ENCODE assay signal across 13 cellular contexts in the genomic region with DNA sequence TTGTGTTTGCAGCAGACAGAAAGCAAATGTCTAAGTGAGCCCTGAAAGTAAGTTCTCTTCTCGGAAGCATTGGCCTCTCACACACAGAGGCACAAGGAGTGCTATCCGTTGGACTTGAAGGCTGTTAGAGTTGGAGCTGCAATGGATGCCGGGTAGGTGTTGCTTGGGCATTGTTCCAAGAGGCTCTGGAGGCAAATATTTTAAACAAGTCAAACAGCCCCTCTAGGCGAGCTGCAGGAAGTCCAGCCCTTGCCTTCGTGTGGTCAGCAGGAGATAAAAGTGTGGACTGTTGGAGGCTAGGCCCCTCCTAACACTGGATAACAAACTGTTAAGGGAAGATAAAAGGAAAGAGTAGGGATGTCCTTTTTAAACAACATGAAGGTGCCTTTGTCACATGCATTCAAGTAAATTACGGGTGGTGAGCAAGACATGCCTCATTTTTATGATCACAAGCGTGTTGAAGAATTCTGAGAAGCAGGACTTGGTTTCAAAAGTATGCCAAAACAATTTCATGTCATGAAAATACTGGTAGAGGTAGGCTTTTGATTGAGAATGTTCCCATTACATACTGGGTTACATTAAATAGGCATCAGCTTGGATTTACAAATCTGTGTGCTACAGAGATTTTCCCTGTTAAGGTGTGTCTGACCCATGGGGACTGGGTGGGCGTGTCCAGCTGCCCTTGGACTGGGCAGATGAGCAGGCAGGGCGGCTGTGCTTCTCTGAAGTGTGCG. TPM values are rescaled to one million over a fixed set of nuclear protein-coding genes. Genes with fewer than 3 reads are reported as not detected.
A peak's percentile ranks its signal among the peaks of the same experiment; 100 is the strongest.
DNase-seq lines count a peak whose midpoint lies in the region; ATAC-seq, FAIRE-seq and TF ChIP-seq lines count a peak whose summit lies in the region.
"Had no signal": no experiment of that assay in that cellular context is flagged by ENCODE, and none has a peak within 500 bp of the region (broad histone marks: within the 10 kb centered on the region; RNA-seq: fewer than 3 reads in every experiment).

No MANE protein-coding gene starts in this region.

- H3K4me3 ChIP-seq in AG04450 (ENCODE audit: low read depth, low read length), result no peak overlapping the region
- H3K4me3 ChIP-seq in HUES6 (ENCODE audit: low read depth, low read length), result no peak overlapping the region
- H3K4me3 ChIP-seq in colonic mucosa, result no peak overlapping the region
- H3K4me3 ChIP-seq in muscle layer of colon (ENCODE audit: low read depth in 1 of 2, low read length in 2 of 2), result peak overlapping the region in 1 of 2 donors; percentile 9

- no peak for FAIRE-seq in GM12891 (lab: Jason Lieb, UNC)
- FAIRE-seq: D721Med, endometrium had no signal

- POLR2A ChIA-PET in AG04450 (lab: Yijun Ruan, JAX), result interaction anchor here (0.9 to 2.4 kb wide), 2 partner anchors 19 to 57 kb away, joined by 5 to 6 read pairs; partner anchors contain the start of gene RREB1

- H3K4me1 ChIP-seq in HUES6 (ENCODE audit: control insufficient read depth, insufficient read depth, low read length) (peaks cover 63% of the 10 kb centered on the region), colonic mucosa (peaks cover 55% of the 10 kb centered on the region), muscle layer of colon (ENCODE audit: insufficient read depth, low read length) (peaks cover 68% of the 10 kb centered on the region)

- no peak for TF ChIP-seq POLR2A in GM12891 (IDR thresholded peaks at IDR 0.05; ENCODE audit: low read depth, low read length)

- CTCF ChIA-PET in AG04450 (lab: Charles Lee), result interaction anchor here (0.5 to 0.9 kb wide), 3 partner anchors 79 to 451 kb away, joined by 3 to 5 read pairs (median 3); no protein-coding TSS in a partner anchor

- ATAC-seq in GM18498 (IDR thresholded peaks at IDR 0.05; ENCODE audit: unreplicated experiment) (no peak), GM21737 (IDR thresholded peaks at IDR 0.05; ENCODE audit: unreplicated experiment) (no peak)

- DNase-seq in AG04450 (ENCODE audit: low read depth, low spot score) (no peak), colonic mucosa (peak; percentile 66), GM20000 (ENCODE audit: low spot score) (no peak), GM12891 (ENCODE audit: insufficient read length, low spot score) (no peak)
- DNase-seq: activated gamma-delta T cell, left cardiac atrium, NCI-H446 had no signal

- intact Hi-C loops in colonic mucosa (cut with DNase I), result no loop called here

- no peak for TF ChIP-seq CTCF in AG04450 (IDR thresholded peaks at IDR 0.05; ENCODE audit: low read depth, low read length)
- TF ChIP-seq CTCF in colonic mucosa (IDR thresholded peaks at IDR 0.05), result no peak
- TF ChIP-seq CTCF in GM20000 (IDR thresholded peaks at IDR 0.05; ENCODE audit: extremely low read depth, missing control alignments), result no peak

- H3K27ac ChIP-seq in AG04450 (ENCODE audit: low read depth, low read length), result peak overlapping the region; percentile 79
- H3K27ac ChIP-seq in HUES6 (ENCODE audit: low read depth, low read length), result peak overlapping the region; percentile 21; the same call in 1 of the 2 replicates
- peak overlapping the region; percentile 63 for H3K27ac ChIP-seq in colonic mucosa
- H3K27ac ChIP-seq in muscle layer of colon (ENCODE audit: low read depth, low read length), result peak overlapping the region; percentile 21

- no peaks in the 10 kb centered on the region for H3K9me3 ChIP-seq in AG04450 (ENCODE audit: control insufficient read depth, insufficient read depth, low read length)
- no peaks in the 10 kb centered on the region for H3K9me3 ChIP-seq in HUES6 (ENCODE audit: control insufficient read depth, insufficient read depth, low read depth, low read length)
- H3K9me3 ChIP-seq in colonic mucosa, result no peaks in the 10 kb centered on the region
- no peaks in the 10 kb centered on the region for H3K9me3 ChIP-seq in muscle layer of colon (ENCODE audit: low read length)

- H3K27me3 ChIP-seq in AG04450 (ENCODE audit: control insufficient read depth, insufficient read depth, low read length) (no peaks in the 10 kb centered on the region), HUES6 (ENCODE audit: control insufficient read depth, insufficient read depth, low read length) (no peaks in the 10 kb centered on the region), colonic mucosa (no peaks in the 10 kb centered on the region), muscle layer of colon (ENCODE audit: control insufficient read depth in 1 of 2, insufficient read depth in 2 of 2, low read length in 2 of 2) (no peaks in the 10 kb centered on the region)

- H3K36me3 ChIP-seq in HUES6 (ENCODE audit: control insufficient read depth, insufficient read depth, low read length) (no peaks in the 10 kb centered on the region), colonic mucosa (no peaks in the 10 kb centered on the region), muscle layer of colon (ENCODE audit: insufficient read depth, low read length) (no peaks in the 10 kb centered on the region)

- H3K9ac ChIP-seq in HUES6 (ENCODE audit: low read length) (peak overlapping the region; percentile 45), colonic mucosa (ENCODE audit: low read depth in 2 of 2, low read length in 2 of 2) (peak overlapping the region in 1 of 2 donors; percentile 1), muscle layer of colon (ENCODE audit: low read length) (no peak overlapping the region)

TF ChIP-seq in GM12891, 5 proteins besides CTCF, POLR2A, EP300 and RAD21:
- TF ChIP-seq POLR2AphosphoS5 (IDR thresholded peaks at IDR 0.05; ENCODE audit: low read depth, low read length) (no peak), TAF1 (IDR thresholded peaks at IDR 0.05; ENCODE audit: low read depth, low read length) (no peak), SPI1 (IDR thresholded peaks at IDR 0.05; ENCODE audit: low read depth, low read length) (no peak), PAX5 (IDR thresholded peaks at IDR 0.05; ENCODE audit: insufficient read depth, low read length, severe bottlenecking) (no peak), POU2F2 (IDR thresholded peaks at IDR 0.05; ENCODE audit: low read depth, low read length) (no peak)
TF ChIP-seq in GM12891: peak in this region for 0.

RNA-seq across cellular contexts. Expression of gene RREB1, which starts 57.4 kb away (rescaled TPM):
- 2.6 and 3.0 TPM in 2 replicates for polyA plus RNA-seq in AG04450 (2011; rRNA removed)
- polyA minus RNA-seq in AG04450 (2011; rRNA and poly(A)+ RNA removed), result 32.7 and 37.6 TPM in 2 replicates
- 10 to 100 TPM; 79.0 to 81.3 TPM for total RNA-seq in colonic mucosa
- 7.0 TPM for polyA plus RNA-seq in GM12891 (2012; ENCODE audit: low read depth, missing spikeins)

Comparison
In these comparisons a context has a peak if more than half of its experiments do, and no peak if none do; other contexts are left out.
1. H3K27ac ChIP-seq: peak in every context shown above with its lines; median percentile 79 in AG04450; 63 in colonic mucosa; 21 in HUES6; 21 in muscle layer of colon.